8 cellular contexts compared by ENCODE assay signal in the genomic region with DNA sequence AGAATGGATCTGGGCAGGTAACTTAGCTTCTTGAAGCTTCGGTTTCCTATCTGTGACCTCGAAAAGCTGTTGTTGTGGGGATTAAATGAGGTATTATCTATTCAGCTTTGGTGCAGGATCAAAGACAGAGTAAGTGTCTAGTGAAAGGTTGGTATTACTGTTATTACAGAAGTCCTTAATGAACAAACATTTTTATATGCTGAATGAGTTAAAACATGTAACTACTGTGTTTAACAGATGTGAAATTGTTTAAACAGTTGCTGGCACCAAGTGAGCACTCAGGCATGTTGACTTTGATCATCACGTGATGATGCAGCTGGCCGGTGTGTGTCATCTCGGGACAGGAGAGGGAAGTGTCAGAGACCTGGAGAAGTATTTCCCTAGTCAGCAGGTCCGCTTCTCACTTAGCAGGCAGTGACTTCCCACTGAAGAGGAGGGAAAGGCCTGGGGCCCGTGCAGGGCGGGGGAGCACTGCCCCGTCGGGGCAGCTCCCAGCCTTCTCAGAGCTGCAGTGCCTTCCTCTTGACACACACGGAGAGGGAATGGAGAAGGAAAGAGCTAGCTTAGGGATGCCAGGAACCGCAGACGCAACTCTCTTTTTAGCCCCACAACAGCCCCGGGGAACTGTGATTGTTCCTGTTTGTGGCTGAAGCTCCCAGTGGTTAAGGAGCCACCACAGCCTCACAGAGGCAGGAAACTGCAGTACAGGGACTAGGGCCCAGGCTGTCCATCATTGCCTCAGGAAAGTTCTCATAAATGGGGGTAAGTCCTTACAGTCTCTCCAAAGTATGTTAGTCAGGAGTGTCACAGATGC. TPM values are rescaled to one million over a fixed set of nuclear protein-coding genes. Genes with fewer than 3 reads are reported as not detected.
A peak's percentile ranks its signal among the peaks of the same experiment; 100 is the strongest.
DNase-seq lines count a peak whose midpoint lies in the region; ATAC-seq and TF ChIP-seq lines count a peak whose summit lies in the region.

No MANE protein-coding gene starts in this region.

- ATAC-seq in Panc1 (peak; percentile 42; the same call in 1 of the 2 replicates), gastroesophageal sphincter (peak; percentile 84), HG03439 (IDR thresholded peaks at IDR 0.05; ENCODE audit: unreplicated experiment) (no peak), GM18870 (IDR thresholded peaks at IDR 0.05; ENCODE audit: unreplicated experiment) (no peak)

- no peak overlapping the region for H3K4me3 ChIP-seq in AG04450 (ENCODE audit: low read depth, low read length)
- H3K4me3 ChIP-seq in Panc1 (ENCODE audit: low read depth in 2 of 2, low read length in 2 of 2), result no peak overlapping the region
- no peak overlapping the region for H3K4me3 ChIP-seq in gastroesophageal sphincter
- H3K4me3 ChIP-seq in skeletal muscle tissue (ENCODE audit: low read length in 3 of 3), result peak overlapping the region in 1 of 3 donors; percentile 41

- BruUV-seq in Panc1 (replicated peaks; lab: Mats Ljungman, UMichigan), result TSS peak; percentile 30

- H3K27me3 ChIP-seq in AG04450 (ENCODE audit: control insufficient read depth, insufficient read depth, low read length) (no peaks in the 10 kb centered on the region), Panc1 (ENCODE audit: control insufficient read depth, insufficient read depth, low read length) (no peaks in the 10 kb centered on the region), gastroesophageal sphincter (no peaks in the 10 kb centered on the region), skeletal muscle tissue (ENCODE audit: control insufficient read depth in 3 of 3, insufficient read depth in 3 of 3, low read length in 3 of 3) (no peaks in the 10 kb centered on the region)

- H3K4me1 Mint-ChIP-seq in HFFc6 (ENCODE audit: low read depth), result peaks cover 35% of the 10 kb centered on the region

- peak; percentile 71 for DNase-seq in AG04450 (ENCODE audit: low read depth, low spot score)
- peak; percentile 85 for DNase-seq in HFFc6
- DNase-seq in Panc1 (ENCODE audit: low read depth, low spot score), result no peak
- no peak for DNase-seq in NCI-H446 treated with DMSO at 0.1 percent for 48 hours (lab: John Stamatoyannopoulos, UW)

- no peaks in the 10 kb centered on the region for H3K9me3 Mint-ChIP-seq in HFFc6

- H3K9me3 ChIP-seq in AG04450 (ENCODE audit: control insufficient read depth, insufficient read depth, low read length), result no peaks in the 10 kb centered on the region
- H3K9me3 ChIP-seq in Panc1 (ENCODE audit: control insufficient read depth, insufficient read depth, low read depth, low read length), result no peaks in the 10 kb centered on the region
- no peaks in the 10 kb centered on the region for H3K9me3 ChIP-seq in gastroesophageal sphincter
- H3K9me3 ChIP-seq in skeletal muscle tissue (ENCODE audit: control insufficient read depth in 3 of 3, low read length in 3 of 3), result no peaks in the 10 kb centered on the region

- H3K36me3 Mint-ChIP-seq in HFFc6 (ENCODE audit: low read depth), result peaks cover 16% of the 10 kb centered on the region

- in situ Hi-C loops in Panc1 (cut with HindIII; ENCODE audit: low pct_unique_long_range_greater_than_20kb, low sequenced_read_pairs), result no loop called here

- H3K4me1 ChIP-seq in Panc1 (ENCODE audit: control insufficient read depth, insufficient read depth, low read length) (no peaks in the 10 kb centered on the region), gastroesophageal sphincter (peaks cover 0 to 10% (median 0%) of the 10 kb centered on the region in 3 donors), skeletal muscle tissue (ENCODE audit: control insufficient read depth in 3 of 3, insufficient read depth in 3 of 3, low read length in 3 of 3) (peaks cover 11 to 17% (median 14%) of the 10 kb centered on the region in 3 donors)

- H3K4me3 Mint-ChIP-seq in HFFc6, result peak overlapping the region; percentile 40

- peak overlapping the region in 2 of 3 donors; percentile 60 to 64 for H3K9ac ChIP-seq in skeletal muscle tissue (ENCODE audit: low read depth in 1 of 3, low read length in 3 of 3)

- CTCF ChIA-PET in AG04450 (lab: Charles Lee), result interaction anchor here (0.6 to 4.1 kb wide), 3 partner anchors 13 to 112 kb away, joined by 3 to 19 read pairs (median 4); a partner anchor contains a TSS
- CTCF ChIA-PET in Panc1 (lab: Charles Lee), result no interaction called here

- TF ChIP-seq EP300 in gastroesophageal sphincter (IDR thresholded peaks at IDR 0.05), result no peak

- H3K36me3 ChIP-seq in Panc1 (ENCODE audit: control insufficient read depth, insufficient read depth, low read length), result no peaks in the 10 kb centered on the region; the same call in none of the 2 replicates
- H3K36me3 ChIP-seq in gastroesophageal sphincter, result peaks cover 0 to 92% of the 10 kb centered on the region in 2 donors
- peaks cover 21 to 52% (median 48%) of the 10 kb centered on the region in 3 donors for H3K36me3 ChIP-seq in skeletal muscle tissue (ENCODE audit: control insufficient read depth in 3 of 3, insufficient read depth in 3 of 3, low read length in 3 of 3)

- POLR2A ChIA-PET in AG04450 (lab: Yijun Ruan, JAX) (interaction anchor here (0.6 to 1.6 kb wide), 3 partner anchors 18 to 23 kb away, joined by 3 to 8 read pairs (median 3); a partner anchor contains a TSS), Panc1 (lab: Charles Lee) (no interaction called here)

- TF ChIP-seq POLR2A in gastroesophageal sphincter (IDR thresholded peaks at IDR 0.05), result peak in 1 of 2 donors; percentile 22

- H3K27ac Mint-ChIP-seq in HFFc6, result peak overlapping the region; percentile 83

- TF ChIP-seq CTCF in AG04450 (IDR thresholded peaks at IDR 0.05; ENCODE audit: low read depth, low read length), result no peak
- no peak for TF ChIP-seq CTCF in HFFc6 (IDR thresholded peaks at IDR 0.05)
- TF ChIP-seq CTCF in Panc1 (IDR thresholded peaks at IDR 0.05), result no peak
- no peak for TF ChIP-seq CTCF in gastroesophageal sphincter (IDR thresholded peaks at IDR 0.05)

- H3K27ac ChIP-seq in AG04450 (ENCODE audit: low read depth, low read length), result peak overlapping the region; percentile 61
- no peak overlapping the region for H3K27ac ChIP-seq in Panc1 (ENCODE audit: low read length)
- H3K27ac ChIP-seq in gastroesophageal sphincter, result peak overlapping the region in 3 of 4 donors; percentile 21 to 40 (median 30)
- H3K27ac ChIP-seq in skeletal muscle tissue (ENCODE audit: low read depth, low read length), result peak overlapping the region; percentile 63

- peaks cover 5% of the 10 kb centered on the region; the same call in 1 of the 2 replicates for H3K27me3 Mint-ChIP-seq in HFFc6 (ENCODE audit: insufficient read depth)

- 58 to 60% methylated on average over 5 to 7 of the region's 14 CpGs for WGBS in gastroesophageal sphincter (ENCODE audit: low coverage in 1 of 2), 2 donors

- intact Hi-C loops in Panc1 (cut with micrococcal nuclease; ENCODE audit: unreplicated experiment), result no loop called here

RNA-seq across cellular contexts. Expression of a gene that starts 18.0 kb away (rescaled TPM):
- polyA plus RNA-seq in AG04450 (2011; rRNA removed), result 111 and 138 TPM in 2 replicates
- 118 and 150 TPM in 2 replicates for polyA minus RNA-seq in AG04450 (2011; rRNA and poly(A)+ RNA removed)
- total RNA-seq in HFFc6 (2021; fragmentation: NEBNext Ultra II Directional; extraction: Animal tissue kit (Norgen Biotek cat#: 25700)), result 100 to 1,000 TPM; 114 to 152 (median 120) TPM
- 33.3 TPM for total RNA-seq in Panc1 (2021; ENCODE audit: unreplicated experiment)
- 80.7 TPM for polyA plus RNA-seq in Panc1 (2012; ENCODE audit: insufficient read length)
- total RNA-seq in gastroesophageal sphincter, result 100 to 1,000 TPM in 2 of 4 donors, 10 to 100 TPM in 2; 74.6 to 219 (median 119) TPM
- 59.0 TPM for total RNA-seq in skeletal muscle tissue

RNA-seq across cellular contexts. Expression of a gene that starts 20.8 kb away (rescaled TPM):
- polyA plus RNA-seq in AG04450 (2011; rRNA removed), result 21.0 and 24.4 TPM in 2 replicates
- polyA minus RNA-seq in AG04450 (2011; rRNA and poly(A)+ RNA removed), result 9.5 and 9.8 TPM in 2 replicates
- total RNA-seq in HFFc6 (2021; fragmentation: NEBNext Ultra II Directional; extraction: Animal tissue kit (Norgen Biotek cat#: 25700)), result 10 to 100 TPM in 5 of 6 experiments, 1 to 10 TPM in 1; 9.3 to 14.6 (median 11.9) TPM
- total RNA-seq in Panc1 (2021; ENCODE audit: unreplicated experiment) (36.3 TPM), gastroesophageal sphincter (10 to 100 TPM in 1 of 4 donors, 1 to 10 TPM in 3; 4.8 to 16.6 (median 6.5) TPM), skeletal muscle tissue (17.7 TPM)
- polyA plus RNA-seq in Panc1 (2012; ENCODE audit: insufficient read length), result 42.5 TPM

Comparison
In these comparisons a context has a peak if more than half of its experiments do, and no peak if none do; other contexts are left out.
1. DNase-seq: peak in AG04450 (single experiment) and HFFc6 (single experiment); none in Panc1 (single experiment) and NCI-H446 treated with DMSO at 0.1 percent for 48 hours (single experiment).
2. ATAC-seq: peak in Panc1 (single experiment) and gastroesophageal sphincter (single experiment); none in HG03439 (single experiment) and GM18870 (single experiment).